Comparison of ENCODE assay signal across 9 cellular contexts in genomic region chr5:59766394-59766793, GRCh38.
DNase-seq lines count a peak whose midpoint lies in the region; ATAC-seq, FAIRE-seq and TF ChIP-seq lines count a peak whose summit lies in the region.
"Had no signal": no experiment of that assay in that cellular context is flagged by ENCODE, and none has a peak within 500 bp of the region (broad histone marks: within the 10 kb centered on the region; RNA-seq: fewer than 3 reads in every experiment).

No MANE protein-coding gene starts in this region.

- intact Hi-C loops in left lung (cut with DNase I), result no loop called here

- no peak for TF ChIP-seq CTCF in left lung (IDR thresholded peaks at IDR 0.05)

- FAIRE-seq in TTC549 (lab: Jason Lieb, UNC) (peak; percentile 15), H54 (lab: Jason Lieb, UNC) (no peak)

- H3K36me3 ChIP-seq in left lung (no peaks in the 10 kb centered on the region), subcutaneous abdominal adipose tissue (ENCODE audit: control insufficient read depth in 5 of 5, insufficient read depth in 5 of 5, low read length in 5 of 5) (no peaks in the 10 kb centered on the region)
- H3K36me3 ChIP-seq: BLaER1 had no signal

- H3K27me3 ChIP-seq in left lung, result peaks cover 0 to 36% of the 10 kb centered on the region in 2 donors
- peaks cover 0 to 6% (median 4%) of the 10 kb centered on the region in 5 donors for H3K27me3 ChIP-seq in subcutaneous abdominal adipose tissue (ENCODE audit: control insufficient read depth in 5 of 5, insufficient read depth in 4 of 5, low read length in 5 of 5)

- H3K27ac ChIP-seq in left lung, result no peak overlapping the region
- H3K27ac ChIP-seq in subcutaneous abdominal adipose tissue (ENCODE audit: low read depth, low read length), result no peak overlapping the region
- H3K27ac ChIP-seq: BLaER1 had no signal

- no peak overlapping the region for H3K9ac ChIP-seq in subcutaneous abdominal adipose tissue (ENCODE audit: low read length in 5 of 5)
- H3K9ac ChIP-seq: BLaER1 had no signal

- ATAC-seq in left lung (peak; percentile 26), HG03378 (IDR thresholded peaks at IDR 0.05; ENCODE audit: unreplicated experiment) (no peak), HG03045 (IDR thresholded peaks at IDR 0.05; ENCODE audit: unreplicated experiment) (no peak)

- H3K4me1 ChIP-seq in left lung (peaks cover 0 to 12% of the 10 kb centered on the region in 2 donors), subcutaneous abdominal adipose tissue (ENCODE audit: control insufficient read depth in 5 of 5, insufficient read depth in 5 of 5, low read length in 5 of 5) (peaks cover 3 to 30% (median 14%) of the 10 kb centered on the region in 5 donors)

- peak; percentile 10 to 66 for DNase-seq in SHP77 (lab: John Stamatoyannopoulos, UW)
- no peak for DNase-seq in SHP77 treated with DMSO at 0.1 percent for 48 hours (lab: John Stamatoyannopoulos, UW)
- peak in 1 of 2 donors; percentile 31 for DNase-seq in left lung
- DNase-seq in H54 (ENCODE audit: insufficient read length, low spot score), result no peak

- H3K4me3 ChIP-seq in left lung (no peak overlapping the region), subcutaneous abdominal adipose tissue (ENCODE audit: low read depth in 1 of 5, low read length in 5 of 5) (peak overlapping the region in 3 of 5 donors; percentile 20 to 50 (median 34))
- H3K4me3 ChIP-seq: BLaER1 had no signal

- TF ChIP-seq POLR2A in H54 (IDR thresholded peaks at IDR 0.05; ENCODE audit: low read depth, low read length), result no peak

- H3K9me3 ChIP-seq in left lung (no peaks in the 10 kb centered on the region), subcutaneous abdominal adipose tissue (ENCODE audit: control insufficient read depth in 5 of 5, low read length in 5 of 5) (no peaks in the 10 kb centered on the region)
- H3K9me3 ChIP-seq: BLaER1 had no signal

Comparison
In these comparisons a context has a peak if more than half of its experiments do, and no peak if none do; other contexts are left out.
1. DNase-seq: peak in SHP77 (2 of 2); none in SHP77 treated with DMSO at 0.1 percent for 48 hours (single experiment) and H54 (single experiment).
2. H3K4me3 ChIP-seq: peak in subcutaneous abdominal adipose tissue (3 of 5); none in left lung (0 of 2).